In genomic region chr6:158870418-158870957, GRCh38 we compare ENCODE assay signal across 8 cellular contexts. TPM values are rescaled to one million over a fixed set of nuclear protein-coding genes. Genes with fewer than 3 reads are reported as not detected.
DNase-seq lines count a peak whose midpoint lies in the region; ATAC-seq, FAIRE-seq and TF ChIP-seq lines count a peak whose summit lies in the region.

No MANE protein-coding gene starts in this region.

- BruUV-seq in mammary epithelial cell (replicated peaks; lab: Mats Ljungman, UMichigan), result no TSS peak

- H3K36me3 ChIP-seq in mammary epithelial cell (ENCODE audit: insufficient read depth, low read length) (no peaks in the 10 kb centered on the region), pancreas (no peaks in the 10 kb centered on the region)

- H3K9ac ChIP-seq in mammary epithelial cell (ENCODE audit: insufficient read depth, low read length), result peak overlapping the region; percentile 93

- CTCF ChIA-PET in mammary epithelial cell (lab: Charles Lee; ENCODE audit: low non-redundant PET), result no interaction called here

- DNase-seq in NCI-H2227 treated with DMSO at 0.1 percent for 48 hours (lab: John Stamatoyannopoulos, UW), result peak; percentile 17
- no peak for DNase-seq in NCI-H2227 (lab: John Stamatoyannopoulos, UW; ENCODE audit: unreplicated experiment)
- DNase-seq in HL-60 (ENCODE audit: low read depth in 1 of 2, low spot score in 1 of 2), result no peak
- DNase-seq in mammary epithelial cell, result no peak
- peak in 1 of 6 donors; percentile 17 for DNase-seq in pancreas
- no peak for DNase-seq in NCI-H2107 (lab: John Stamatoyannopoulos, UW)
- DNase-seq in HPDE6-E6E7 (ENCODE audit: extremely low spot score), result no peak
- no peak for DNase-seq in effector CD8-positive, alpha-beta T cell (lab: John Stamatoyannopoulos, UW)

- H3K9me3 ChIP-seq in mammary epithelial cell (replicated peaks; ENCODE audit: insufficient read depth, low read length) (no peaks in the 10 kb centered on the region), pancreas (no peaks in the 10 kb centered on the region)

- ATAC-seq in pancreas, result no peak

- no peak for FAIRE-seq in pancreas (lab: Jason Lieb, UNC)

- intact Hi-C loops in mammary epithelial cell (cut with micrococcal nuclease), result loop anchor here (1.0 kb wide), 1 partner anchor 102 kb away; no protein-coding TSS in a partner anchor
- intact Hi-C loops in pancreas (cut with DNase I), result no loop called here

- H3K4me3 ChIP-seq in HL-60 (replicated peaks; ENCODE audit: insufficient read depth, low read length) (peak overlapping the region; percentile 45), mammary epithelial cell (replicated peaks in 1 of 3; ENCODE audit: insufficient read depth in 1 of 3, low read depth in 2 of 3, low read length in 3 of 3) (peak overlapping the region in 1 of 3 experiments; percentile 41), pancreas (peak overlapping the region in 3 of 4 donors; percentile 13 to 48 (median 39))

- H3K4me1 ChIP-seq in mammary epithelial cell (ENCODE audit: insufficient read depth, low read length) (peaks cover 16% of the 10 kb centered on the region), pancreas (peaks cover 0 to 10% (median 0%) of the 10 kb centered on the region in 3 donors)

- dilution Hi-C loops in mammary epithelial cell (cut with HindIII; ENCODE audit: low sequenced_read_pairs), result no loop called here

- TF ChIP-seq CTCF in HL-60 (IDR thresholded peaks at IDR 0.05; ENCODE audit: insufficient read depth, low read length), result no peak
- TF ChIP-seq CTCF in mammary epithelial cell (conservative IDR thresholded peaks at IDR 0.05 in 1 of 2, IDR thresholded peaks at IDR 0.05 in 1 of 2; ENCODE audit: extremely low read depth in 1 of 2, insufficient read depth in 1 of 2, low read depth in 1 of 2, low read length in 2 of 2), result no peak
- no peak for TF ChIP-seq CTCF in pancreas (IDR thresholded peaks at IDR 0.05)

- no peaks in the 10 kb centered on the region for H3K79me2 ChIP-seq in mammary epithelial cell (ENCODE audit: insufficient read depth, low read length)

- H2AFZ ChIP-seq in mammary epithelial cell (ENCODE audit: low read depth, low read length), result peak overlapping the region; percentile 65

- H3K27ac ChIP-seq in HL-60 (replicated peaks) (peak overlapping the region; percentile 59), mammary epithelial cell (ENCODE audit: insufficient read depth, low read depth, low read length) (peak overlapping the region; percentile 100), pancreas (peak overlapping the region; percentile 98 to 99 (median 99))

- peak overlapping the region; percentile 73 for H3K4me2 ChIP-seq in mammary epithelial cell (ENCODE audit: insufficient read depth, low read depth, low read length)

- H4K20me1 ChIP-seq in mammary epithelial cell (ENCODE audit: insufficient read depth, low read length), result no peaks in the 10 kb centered on the region

- WGBS in mammary epithelial cell (ENCODE audit: low coverage, missing lambda C conversion rate), result 96% methylated on average over 8 of the region's 11 CpGs
- 91 to 95% methylated on average over 11 of the region's 11 CpGs for WGBS in pancreas, 2 donors

- in situ Hi-C loops in mammary epithelial cell (cut with MboI; ENCODE audit: low sequenced_read_pairs in 2 of 2), result no loop called here

- H3K27me3 ChIP-seq in HL-60 (ENCODE audit: insufficient read depth, poor library complexity, severe bottlenecking), result peaks cover 2% of the 10 kb centered on the region
- no peaks in the 10 kb centered on the region for H3K27me3 ChIP-seq in mammary epithelial cell (ENCODE audit: insufficient read depth, low read length)
- no peaks in the 10 kb centered on the region for H3K27me3 ChIP-seq in pancreas

RNA-seq across cellular contexts. Expression of gene EZR, which starts 51.3 kb away (rescaled TPM):
- total RNA-seq in mammary epithelial cell (100 to 1,000 TPM; 164 to 240 TPM), pancreas (100 to 1,000 TPM in 3 of 6 donors, 10 to 100 TPM in 3; 68.1 to 109 (median 94.8) TPM)
- polyA plus RNA-seq in mammary epithelial cell (171 TPM), pancreas (10 to 100 TPM; 70.6 to 91.6 TPM)
- polyA minus RNA-seq in mammary epithelial cell, result 213 TPM
